ENCODE assay signal across 8 cellular contexts in the genomic region with DNA sequence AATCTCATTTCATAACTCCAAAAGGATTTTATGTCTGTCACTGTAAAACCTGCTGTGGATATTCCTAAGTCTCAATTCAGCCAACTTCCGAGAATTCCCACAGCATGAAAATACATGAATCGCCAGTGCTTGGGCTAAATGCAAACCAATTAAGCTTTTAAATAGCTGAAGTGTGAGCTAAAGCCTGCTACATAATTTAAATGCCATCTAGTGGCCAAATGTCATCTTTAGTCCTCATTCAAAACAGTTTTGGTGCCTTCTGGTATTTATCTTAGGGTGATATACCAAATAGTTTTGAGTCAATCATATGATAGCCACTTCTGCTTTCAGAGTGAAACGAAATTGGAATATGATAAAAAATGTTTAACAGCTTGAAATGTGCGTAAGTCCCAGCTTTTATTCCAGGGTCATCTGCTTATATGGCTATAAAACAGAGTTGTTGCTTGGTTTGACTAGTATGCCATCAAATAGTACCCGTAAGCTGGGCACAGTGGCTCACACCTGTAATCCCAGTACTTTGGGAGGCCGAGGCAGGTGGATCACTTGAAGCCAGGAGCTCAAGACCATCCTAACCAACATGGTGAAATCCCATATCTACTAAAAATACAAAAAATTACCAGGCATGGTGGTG. TPM values are rescaled to one million over a fixed set of nuclear protein-coding genes. Genes with fewer than 3 reads are reported as not detected.
DNase-seq lines count a peak whose midpoint lies in the region; ATAC-seq and TF ChIP-seq lines count a peak whose summit lies in the region.

No MANE protein-coding gene starts in this region.

- peak in 4 of 5 experiments; percentile 45 to 60 (median 52) for TF ChIP-seq CTCF in transverse colon (IDR thresholded peaks at IDR 0.05)

- no peaks in the 10 kb centered on the region for H3K27me3 ChIP-seq in transverse colon

- H3K9me3 ChIP-seq in transverse colon: no peaks in the 10 kb centered on the region

- in situ Hi-C loops in transverse colon (cut with MboI; ENCODE audit: low pct_ligation_motif_present in 1 of 4, low pct_unique_long_range_greater_than_20kb in 1 of 4, low sequenced_read_pairs in 3 of 4): loop anchor here (10.0 to 25.0 kb wide), 2 partner anchors 286 to 293 kb away; no protein-coding TSS in a partner anchor

- H3K4me1 ChIP-seq in transverse colon: peaks cover 0 to 6% (median 2%) of the 10 kb centered on the region in 4 donors

- no peak overlapping the region for H3K27ac ChIP-seq in transverse colon

- ATAC-seq in Right ventricle myocardium inferior (peak; percentile 26), HG02870 (IDR thresholded peaks at IDR 0.05; ENCODE audit: unreplicated experiment) (peak; percentile 78), HG03108 (IDR thresholded peaks at IDR 0.05; ENCODE audit: unreplicated experiment) (no peak)

- no peak overlapping the region for H3K4me3 ChIP-seq in transverse colon

- no peaks in the 10 kb centered on the region for H3K36me3 ChIP-seq in transverse colon

- 8 to 38% methylated on average over 4 to 6 of the region's 6 CpGs for WGBS in transverse colon (ENCODE audit: low coverage in 1 of 2), 2 donors

- no peak for TF ChIP-seq POLR2A in transverse colon (IDR thresholded peaks at IDR 0.05)

- DNase-seq in Right ventricle myocardium inferior (ENCODE audit: missing footprints) (no peak), cardiac septum (ENCODE audit: low spot score) (no peak), NCI-H2171 treated with DMSO at 0.1 percent for 48 hours (lab: John Stamatoyannopoulos, UW) (peak; percentile 58), astrocyte of the hippocampus (ENCODE audit: low read depth, low spot score) (peak; percentile 63), inferior parietal cortex (ENCODE audit: extremely low spot score) (peak; percentile 69), transverse colon (no peak)

- intact Hi-C loops in Right ventricle myocardium inferior (cut with DNase I): loop anchor here (5.0 to 10.0 kb wide), 2 partner anchors 36 to 93 kb away; no protein-coding TSS in a partner anchor
- intact Hi-C loops in cardiac septum (cut with DNase I): loop anchor here (10.0 kb wide), 1 partner anchor 153 kb away; no protein-coding TSS in a partner anchor
- intact Hi-C loops in transverse colon (cut with DNase I; ENCODE audit: low total_unique reads): loop anchor here (5.0 kb wide), 1 partner anchor 296 kb away; no protein-coding TSS in a partner anchor

- no peak for TF ChIP-seq EP300 in transverse colon (IDR thresholded peaks at IDR 0.05; ENCODE audit: low read depth)

RNA-seq across cellular contexts. Expression of gene CCNL1, which starts 41.8 kb away (rescaled TPM):
- total RNA-seq in Right ventricle myocardium inferior: 21.2 TPM
- total RNA-seq in cardiac septum: 41.7 TPM
- total RNA-seq in transverse colon: 100 to 1,000 TPM; 288 to 422 (median 308) TPM

Comparison
In these comparisons a context has a peak if more than half of its experiments do, and no peak if none do; other contexts are left out.
1. DNase-seq: peak in NCI-H2171 treated with DMSO at 0.1 percent for 48 hours (single experiment), astrocyte of the hippocampus (single experiment) and inferior parietal cortex (single experiment); none in Right ventricle myocardium inferior (single experiment), cardiac septum (single experiment) and transverse colon (single experiment).